ENCODE assay signal across 8 cellular contexts in genomic region chrX:53073115-53073581, GRCh38. TPM values are rescaled to one million over a fixed set of nuclear protein-coding genes. Genes with fewer than 3 reads are reported as not detected.
DNase-seq lines count a peak whose midpoint lies in the region; ATAC-seq lines count a peak whose summit lies in the region.

No MANE protein-coding gene starts in this region.

- peak; percentile 20 for DNase-seq in DMS153 (lab: John Stamatoyannopoulos, UW)
- no peak for DNase-seq in DMS153 treated with DMSO at 0.1 percent for 48 hours (lab: John Stamatoyannopoulos, UW; ENCODE audit: unreplicated experiment)
- peak; percentile 16 for DNase-seq in NCI-H2196 (lab: John Stamatoyannopoulos, UW; ENCODE audit: unreplicated experiment)
- no peak for DNase-seq in activated naive CD8-positive, alpha-beta T cell treated with anti-CD3 and anti-CD28 coated beads, Interleukin-2, amount 50 U/mL, for 24 hours
- DNase-seq in stimulated activated effector memory CD8-positive, alpha-beta T cell treated with anti-CD3 and anti-CD28 coated beads, Interleukin-12 subunit alpha, Interleukin-12 subunit beta, amount 100 ng/mL, for 72 hours (ENCODE audit: low spot score in 2 of 2): no peak
- DNase-seq in MG63: no peak
- DNase-seq in globus pallidus (ENCODE audit: low spot score): no peak
- no peak for DNase-seq in posterior cingulate gyrus

- H3K9me3 ChIP-seq in MG63: no peaks in the 10 kb centered on the region

- no peak overlapping the region for H3K27ac Mint-ChIP-seq in activated naive CD8-positive, alpha-beta T cell treated with anti-CD3 and anti-CD28 coated beads, Interleukin-2, amount 50 U/mL, for 24 hours
- no peak overlapping the region for H3K27ac Mint-ChIP-seq in stimulated activated effector memory CD8-positive, alpha-beta T cell treated with anti-CD3 and anti-CD28 coated beads, Interleukin-12 subunit alpha, Interleukin-12 subunit beta, amount 100 ng/mL, for 72 hours

- no peak for ATAC-seq in activated naive CD8-positive, alpha-beta T cell treated with anti-CD3 and anti-CD28 coated beads, Interleukin-2, amount 50 U/mL, for 24 hours
- no peak for ATAC-seq in stimulated activated effector memory CD8-positive, alpha-beta T cell treated with anti-CD3 and anti-CD28 coated beads, Interleukin-12 subunit alpha, Interleukin-12 subunit beta, amount 100 ng/mL, for 72 hours

- no peaks in the 10 kb centered on the region for H3K27me3 ChIP-seq in MG63

- H3K27me3 Mint-ChIP-seq in activated naive CD8-positive, alpha-beta T cell treated with anti-CD3 and anti-CD28 coated beads, Interleukin-2, amount 50 U/mL, for 24 hours: no peaks in the 10 kb centered on the region

- peak overlapping the region; percentile 87 for H3K4me3 Mint-ChIP-seq in activated naive CD8-positive, alpha-beta T cell treated with anti-CD3 and anti-CD28 coated beads, Interleukin-2, amount 50 U/mL, for 24 hours
- H3K4me3 Mint-ChIP-seq in stimulated activated effector memory CD8-positive, alpha-beta T cell treated with anti-CD3 and anti-CD28 coated beads, Interleukin-12 subunit alpha, Interleukin-12 subunit beta, amount 100 ng/mL, for 72 hours: peak overlapping the region; percentile 54

- H3K4me1 Mint-ChIP-seq in activated naive CD8-positive, alpha-beta T cell treated with anti-CD3 and anti-CD28 coated beads, Interleukin-2, amount 50 U/mL, for 24 hours: peaks cover 20% of the 10 kb centered on the region
- H3K4me1 Mint-ChIP-seq in stimulated activated effector memory CD8-positive, alpha-beta T cell treated with anti-CD3 and anti-CD28 coated beads, Interleukin-12 subunit alpha, Interleukin-12 subunit beta, amount 100 ng/mL, for 72 hours: peaks cover 21% of the 10 kb centered on the region

- intact Hi-C loops in posterior cingulate gyrus (cut with DNase I): no loop called here

- no peaks in the 10 kb centered on the region for H3K36me3 Mint-ChIP-seq in activated naive CD8-positive, alpha-beta T cell treated with anti-CD3 and anti-CD28 coated beads, Interleukin-2, amount 50 U/mL, for 24 hours (ENCODE audit: low read depth)
- no peaks in the 10 kb centered on the region for H3K36me3 Mint-ChIP-seq in stimulated activated effector memory CD8-positive, alpha-beta T cell treated with anti-CD3 and anti-CD28 coated beads, Interleukin-12 subunit alpha, Interleukin-12 subunit beta, amount 100 ng/mL, for 72 hours

- no peaks in the 10 kb centered on the region for H3K9me3 Mint-ChIP-seq in activated naive CD8-positive, alpha-beta T cell treated with anti-CD3 and anti-CD28 coated beads, Interleukin-2, amount 50 U/mL, for 24 hours
- H3K9me3 Mint-ChIP-seq in stimulated activated effector memory CD8-positive, alpha-beta T cell treated with anti-CD3 and anti-CD28 coated beads, Interleukin-12 subunit alpha, Interleukin-12 subunit beta, amount 100 ng/mL, for 72 hours: peaks cover 2% of the 10 kb centered on the region

- no peak overlapping the region for H3K4me3 ChIP-seq in MG63

- no peaks in the 10 kb centered on the region for H3K36me3 ChIP-seq in MG63

RNA-seq across cellular contexts. Expression of gene TSPYL2, which starts 9.0 kb away (rescaled TPM):
- 8.2 and 10.8 TPM in 2 replicates for total RNA-seq in MG63 (2014; rRNA removed; shearing (Covaris generic); ENCODE audit: low replicate concordance)

RNA-seq across cellular contexts. Expression of gene KANTR, which starts 20.8 kb away (rescaled TPM):
- 1.7 and 4.4 TPM in 2 replicates for total RNA-seq in MG63 (2014; rRNA removed; shearing (Covaris generic); ENCODE audit: low replicate concordance)

RNA-seq across cellular contexts. Expression of gene GPR173, which starts 24.6 kb away (rescaled TPM):
- total RNA-seq in MG63 (2014; rRNA removed; shearing (Covaris generic); ENCODE audit: low replicate concordance): 0.63 TPM in 1 of 2 replicates, not detected in the other

Comparison
In these comparisons a context has a peak if more than half of its experiments do, and no peak if none do; other contexts are left out.
1. DNase-seq: peak in DMS153 (single experiment) and NCI-H2196 (single experiment); none in DMS153 treated with DMSO at 0.1 percent for 48 hours (single experiment), activated naive CD8-positive, alpha-beta T cell treated with anti-CD3 and anti-CD28 coated beads, Interleukin-2, amount 50 U/mL, for 24 hours (single experiment), stimulated activated effector memory CD8-positive, alpha-beta T cell treated with anti-CD3 and anti-CD28 coated beads, Interleukin-12 subunit alpha, Interleukin-12 subunit beta, amount 100 ng/mL, for 72 hours (0 of 2), MG63 (single experiment), globus pallidus (single experiment) and posterior cingulate gyrus (0 of 10).